16 cellular contexts compared by ENCODE assay signal in the genomic region with DNA sequence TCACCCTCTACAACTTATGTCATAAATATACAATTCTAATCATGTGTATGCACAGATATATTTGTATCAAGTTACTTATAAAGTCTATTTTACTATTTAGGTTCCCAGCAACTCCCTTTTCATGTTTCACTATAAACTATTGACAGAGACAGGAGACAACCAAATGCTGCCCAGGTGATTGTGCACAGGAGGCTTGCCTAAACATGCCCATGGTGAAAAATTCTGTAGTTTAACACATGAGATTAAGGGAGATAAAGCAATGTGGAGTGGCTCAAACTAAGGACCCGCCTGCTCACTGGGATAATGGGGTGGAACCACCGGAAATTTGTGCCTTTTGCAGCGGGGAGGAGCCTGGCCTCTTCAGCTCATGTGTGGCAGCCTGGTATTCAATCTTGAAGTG.
"Had no signal": no experiment of that assay in that cellular context is flagged by ENCODE, and none has a peak within 500 bp of the region (broad histone marks: within the 10 kb centered on the region; RNA-seq: fewer than 3 reads in every experiment).

No MANE protein-coding gene starts in this region.

- ATAC-seq: pancreas had no signal

- H3K27me3 ChIP-seq: esophagus squamous epithelium, stomach had no signal

- DNase-seq: activated CD4-positive, alpha-beta T cell treated with anti-CD3 and anti-CD28 coated beads for 48 hours; activated naive CD4-positive, alpha-beta T cell; dermis blood vessel endothelial cell; esophagus squamous epithelium; foreskin fibroblast; islet precursor cell; left ventricle myocardium inferior; pancreas; stimulated activated CD4-positive, alpha-beta T cell treated with anti-CD3 and anti-CD28 coated beads, Interleukin-15, amount 100 ng/mL, for 24 hours; stimulated activated CD4-positive, alpha-beta T cell treated with anti-CD3 and anti-CD28 coated beads, Interleukin-4, amount 100 ng/mL, for 4 hours; stomach had no signal

- H3K9me3 Mint-ChIP-seq: mesothelial cell of epicardium, neural crest cell had no signal

- H3K27ac ChIP-seq: esophagus squamous epithelium, left ventricle myocardium inferior, pancreas, stomach, thoracic aorta had no signal

- H3K36me3 Mint-ChIP-seq: mesothelial cell of epicardium had no signal

- H3K4me3 ChIP-seq: esophagus squamous epithelium, left ventricle myocardium inferior, pancreas, stomach, thoracic aorta had no signal

- H3K36me3 ChIP-seq: esophagus squamous epithelium, left ventricle myocardium inferior, pancreas, stomach, thoracic aorta had no signal

- H3K4me3 Mint-ChIP-seq: activated T-helper 1 cell treated with anti-CD3 and anti-CD28 coated beads, Interleukin-12 subunit alpha, Interleukin-12 subunit beta, Interleukin-2, Interleukin-4 antibody, amounts not matched to agents 30 ng/mL and 10 ng/mL and 1 ng/mL, durations not matched to agents 14 hours and 24 hours and 36 hours; mesothelial cell of epicardium; neural crest cell; T-helper 1 cell treated with Interleukin-12 subunit alpha and Interleukin-12 subunit beta and Interleukin-4 antibody, amounts not matched to agents 30 μg/mL and 1 μg/mL, for 36 hours had no signal

- H3K4me1 ChIP-seq: esophagus squamous epithelium, left ventricle myocardium inferior, pancreas, stomach had no signal

- H3K9me3 ChIP-seq: esophagus squamous epithelium, left ventricle myocardium inferior, pancreas, stomach, thoracic aorta had no signal

- H3K27ac Mint-ChIP-seq: activated T-helper 1 cell treated with anti-CD3 and anti-CD28 coated beads, Interleukin-12 subunit alpha, Interleukin-12 subunit beta, Interleukin-2, Interleukin-4 antibody, amounts not matched to agents 30 ng/mL and 10 ng/mL and 1 ng/mL, durations not matched to agents 14 hours and 24 hours and 36 hours; mesothelial cell of epicardium; T-helper 1 cell treated with Interleukin-12 subunit alpha and Interleukin-12 subunit beta and Interleukin-4 antibody, amounts not matched to agents 30 μg/mL and 1 μg/mL, for 36 hours had no signal
